ENCODE assay signal across 1 cellular context in the genomic region with DNA sequence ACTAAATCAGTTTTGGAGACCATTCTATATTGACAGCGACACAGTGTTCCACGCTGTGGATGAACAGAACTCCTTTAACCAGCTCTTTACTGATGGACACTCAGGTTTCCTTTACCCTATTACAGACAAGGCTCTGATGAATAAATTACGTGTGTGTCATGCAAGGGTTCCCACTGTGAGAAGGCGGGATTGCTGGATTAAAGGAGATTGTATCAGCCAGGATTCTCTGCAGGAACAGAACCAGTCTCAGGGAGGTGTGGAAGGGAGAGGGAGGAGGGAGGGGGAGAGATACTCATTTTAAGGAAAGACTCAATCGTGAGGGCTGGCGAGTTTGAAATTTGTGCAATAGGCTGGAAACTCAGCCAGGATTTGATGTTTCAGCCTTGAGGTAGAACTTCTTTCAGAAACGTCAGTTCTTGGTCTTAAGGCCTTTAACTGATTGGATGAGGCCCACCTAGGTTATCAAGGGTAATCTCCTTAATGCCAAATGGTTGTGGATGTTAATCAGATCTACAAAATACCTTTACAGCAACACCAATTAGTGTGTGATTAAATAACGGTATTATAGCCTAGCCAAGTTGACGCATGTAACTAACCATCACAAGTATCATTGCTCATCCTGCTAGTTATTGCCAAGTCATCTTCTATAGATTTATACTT.
TF ChIP-seq lines count a peak whose summit lies in the region.

No MANE protein-coding gene starts in this region.

TF ChIP-seq in K562, 482 proteins besides CTCF, POLR2A, EP300 and RAD21 (continued from another document):
- TF ChIP-seq, protein P1, sequence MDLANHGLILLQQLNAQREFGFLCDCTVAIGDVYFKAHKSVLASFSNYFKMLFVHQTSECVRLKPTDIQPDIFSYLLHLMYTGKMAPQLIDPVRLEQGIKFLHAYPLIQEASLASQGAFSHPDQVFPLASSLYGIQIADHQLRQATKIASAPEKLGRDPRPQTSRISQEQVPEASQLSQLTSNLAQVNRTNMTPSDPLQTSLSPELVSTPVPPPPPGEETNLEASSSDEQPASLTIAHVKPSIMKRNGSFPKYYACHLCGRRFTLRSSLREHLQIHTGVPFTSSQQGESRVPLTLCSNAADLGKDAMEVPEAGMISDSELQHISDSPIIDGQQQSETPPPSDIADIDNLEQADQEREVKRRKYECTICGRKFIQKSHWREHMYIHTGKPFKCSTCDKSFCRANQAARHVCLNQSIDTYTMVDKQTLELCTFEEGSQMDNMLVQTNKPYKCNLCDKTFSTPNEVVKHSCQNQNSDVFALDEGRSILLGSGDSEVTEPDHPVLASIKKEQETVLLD (IDR thresholded peaks at IDR 0.05) = no peak
- 0 out of 2 replicates have a peak, but pooled peaks have one; percentile 29 for TF ChIP-seq ZNF134 (CRISPR knock-in tag; conservative IDR thresholded peaks at IDR 0.05)
- no peak for TF ChIP-seq SMARCA4 (IDR thresholded peaks at IDR 0.05)
- TF ChIP-seq, protein P2, sequence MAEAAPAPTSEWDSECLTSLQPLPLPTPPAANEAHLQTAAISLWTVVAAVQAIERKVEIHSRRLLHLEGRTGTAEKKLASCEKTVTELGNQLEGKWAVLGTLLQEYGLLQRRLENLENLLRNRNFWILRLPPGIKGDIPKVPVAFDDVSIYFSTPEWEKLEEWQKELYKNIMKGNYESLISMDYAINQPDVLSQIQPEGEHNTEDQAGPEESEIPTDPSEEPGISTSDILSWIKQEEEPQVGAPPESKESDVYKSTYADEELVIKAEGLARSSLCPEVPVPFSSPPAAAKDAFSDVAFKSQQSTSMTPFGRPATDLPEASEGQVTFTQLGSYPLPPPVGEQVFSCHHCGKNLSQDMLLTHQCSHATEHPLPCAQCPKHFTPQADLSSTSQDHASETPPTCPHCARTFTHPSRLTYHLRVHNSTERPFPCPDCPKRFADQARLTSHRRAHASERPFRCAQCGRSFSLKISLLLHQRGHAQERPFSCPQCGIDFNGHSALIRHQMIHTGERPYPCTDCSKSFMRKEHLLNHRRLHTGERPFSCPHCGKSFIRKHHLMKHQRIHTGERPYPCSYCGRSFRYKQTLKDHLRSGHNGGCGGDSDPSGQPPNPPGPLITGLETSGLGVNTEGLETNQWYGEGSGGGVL (CRISPR knock-in tag; IDR thresholded peaks at IDR 0.05) = no peak
- no peak for TF ChIP-seq U2AF1 (optimal IDR thresholded peaks at IDR 0.05; ENCODE audit: low read depth, low read length)
- no peak for TF ChIP-seq SMAD3 (CRISPR knock-in tag; conservative IDR thresholded peaks at IDR 0.05)
- TF ChIP-seq ZNF316 (IDR thresholded peaks at IDR 0.05) = peak; percentile 35
- no peak for TF ChIP-seq ESRRB (CRISPR knock-in tag; IDR thresholded peaks at IDR 0.05; ENCODE audit: borderline replicate concordance)
- TF ChIP-seq SP2 (IDR thresholded peaks at IDR 0.05; ENCODE audit: extremely low read depth, low read depth, low read length, poor library complexity, severe bottlenecking) = no peak
- TF ChIP-seq DNMT1 (IDR thresholded peaks at IDR 0.05) = no peak
- TF ChIP-seq SMAD4 (CRISPR knock-in tag; conservative IDR thresholded peaks at IDR 0.05) = no peak
- no peak for TF ChIP-seq ETV6 (IDR thresholded peaks at IDR 0.05; ENCODE audit: borderline replicate concordance in 1 of 2, low read depth in 2 of 2, low read length in 1 of 2)
- no peak for TF ChIP-seq ETV6 (CRISPR knock-in tag; IDR thresholded peaks at IDR 0.05; ENCODE audit: borderline replicate concordance)
- no peak for TF ChIP-seq BDP1 (IDR thresholded peaks at IDR 0.05; ENCODE audit: insufficient read depth, insufficient read length)
- TF ChIP-seq NFE2 (IDR thresholded peaks at IDR 0.05; ENCODE audit: low read depth) = peak; percentile 46; the same call in 1 of the 2 replicates
- no peak for TF ChIP-seq SMARCC2 (IDR thresholded peaks at IDR 0.05; ENCODE audit: low read depth)
- TF ChIP-seq BACH1 (tag; IDR thresholded peaks at IDR 0.05) = no peak
- TF ChIP-seq MAFG (tag; conservative IDR thresholded peaks at IDR 0.05) = peak; percentile 57
- no peak for TF ChIP-seq ELF4 (CRISPR knock-in tag; IDR thresholded peaks at IDR 0.05)
- no peak for TF ChIP-seq ZNF197 (CRISPR knock-in tag; IDR thresholded peaks at IDR 0.05; ENCODE audit: low read depth)
